In the genomic region with DNA sequence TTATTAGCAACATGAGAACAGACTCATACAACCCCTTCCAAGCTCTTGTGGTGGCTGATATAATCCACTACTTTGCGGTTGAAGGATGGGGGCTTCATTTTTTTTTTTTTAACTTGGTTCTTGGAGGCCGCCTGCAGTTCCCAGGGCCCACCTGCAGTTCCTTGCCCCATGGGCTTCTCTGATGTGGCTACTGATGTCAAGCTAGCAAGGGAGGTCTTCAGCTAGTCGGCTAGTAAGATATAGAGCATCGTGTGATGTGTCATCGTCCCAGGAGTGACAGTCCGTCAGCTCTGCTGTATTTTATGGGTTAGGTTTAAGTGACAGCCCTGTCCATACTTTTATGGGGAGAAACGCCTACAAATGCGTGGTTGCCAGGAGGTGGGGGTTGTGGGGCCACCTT, we compare ENCODE assay signal across 19 cellular contexts. TPM values are rescaled to one million over a fixed set of nuclear protein-coding genes. Genes with fewer than 3 reads are reported as not detected.
DNase-seq lines count a peak whose midpoint lies in the region; ATAC-seq and TF ChIP-seq lines count a peak whose summit lies in the region.
"Had no signal": no experiment of that assay in that cellular context is flagged by ENCODE, and none has a peak within 500 bp of the region (broad histone marks: within the 10 kb centered on the region; RNA-seq: fewer than 3 reads in every experiment).

No MANE protein-coding gene starts in this region.

- no peaks in the 10 kb centered on the region for H3K9me3 ChIP-seq in endodermal cell (ENCODE audit: control insufficient read depth, low read length)
- H3K9me3 ChIP-seq: A549 had no signal

- WGBS in endodermal cell (ENCODE audit: insufficient coverage in 1 of 2, insufficient read length in 1 of 2), 2 experiments = 95% methylated on average over 8 of the region's 8 CpGs

- H3K27me3 ChIP-seq in endodermal cell (ENCODE audit: control insufficient read depth, insufficient read depth, low read length, poor library complexity, severe bottlenecking) = no peaks in the 10 kb centered on the region

- peak overlapping the region; percentile 26 for H3K27ac Mint-ChIP-seq in T-helper 1 cell treated with Interleukin-12 subunit alpha and Interleukin-12 subunit beta and Interleukin-4 antibody, amounts not matched to agents 30 μg/mL and 1 μg/mL, for 36 hours
- H3K27ac Mint-ChIP-seq in endodermal cell = peak overlapping the region; percentile 10
- no peak overlapping the region for H3K27ac Mint-ChIP-seq in progenitor cell of endocrine pancreas
- H3K27ac Mint-ChIP-seq: CD8-positive, alpha-beta T cell; HFFc6 had no signal

- H3K9ac ChIP-seq in endodermal cell (ENCODE audit: extremely low read depth, low read length, poor library complexity, severe bottlenecking) = no peak overlapping the region

- no peak overlapping the region for H3K4me3 Mint-ChIP-seq in T-helper 1 cell treated with Interleukin-12 subunit alpha and Interleukin-12 subunit beta and Interleukin-4 antibody, amounts not matched to agents 30 μg/mL and 1 μg/mL, for 36 hours
- no peak overlapping the region for H3K4me3 Mint-ChIP-seq in endodermal cell
- no peak overlapping the region for H3K4me3 Mint-ChIP-seq in progenitor cell of endocrine pancreas (ENCODE audit: low read depth)
- H3K4me3 Mint-ChIP-seq: CD8-positive, alpha-beta T cell; GM23338; HFFc6 had no signal

- no peaks in the 10 kb centered on the region for H3K9me3 Mint-ChIP-seq in T-helper 1 cell treated with Interleukin-12 subunit alpha and Interleukin-12 subunit beta and Interleukin-4 antibody, amounts not matched to agents 30 μg/mL and 1 μg/mL, for 36 hours
- H3K9me3 Mint-ChIP-seq in endodermal cell (no peaks in the 10 kb centered on the region), progenitor cell of endocrine pancreas (ENCODE audit: low read depth) (no peaks in the 10 kb centered on the region)
- H3K9me3 Mint-ChIP-seq: CD8-positive, alpha-beta T cell; GM23338; HFFc6 had no signal

- H3K36me3 Mint-ChIP-seq in T-helper 1 cell treated with Interleukin-12 subunit alpha and Interleukin-12 subunit beta and Interleukin-4 antibody, amounts not matched to agents 30 μg/mL and 1 μg/mL, for 36 hours (ENCODE audit: low read depth) = peaks cover 28% of the 10 kb centered on the region
- H3K36me3 Mint-ChIP-seq in endodermal cell (ENCODE audit: low read depth) (peaks cover 57% of the 10 kb centered on the region), progenitor cell of endocrine pancreas (ENCODE audit: insufficient read depth) (peaks cover 11% of the 10 kb centered on the region)
- H3K36me3 Mint-ChIP-seq: CD8-positive, alpha-beta T cell had no signal

- no peak for ATAC-seq in HG03095 (IDR thresholded peaks at IDR 0.05; ENCODE audit: unreplicated experiment)
- ATAC-seq: CD8-positive, alpha-beta T cell; GM23338 had no signal

- H3K27me3 Mint-ChIP-seq in T-helper 1 cell treated with Interleukin-12 subunit alpha and Interleukin-12 subunit beta and Interleukin-4 antibody, amounts not matched to agents 30 μg/mL and 1 μg/mL, for 36 hours (ENCODE audit: low read depth) = no peaks in the 10 kb centered on the region
- H3K27me3 Mint-ChIP-seq in endodermal cell (ENCODE audit: insufficient read depth) = no peaks in the 10 kb centered on the region
- no peaks in the 10 kb centered on the region for H3K27me3 Mint-ChIP-seq in progenitor cell of endocrine pancreas

- no peak overlapping the region for H3K27ac ChIP-seq in endodermal cell (ENCODE audit: low read depth, low read length)
- H3K27ac ChIP-seq: 22Rv1, A549 had no signal

- peaks cover 42% of the 10 kb centered on the region for H3K36me3 ChIP-seq in endodermal cell (ENCODE audit: control insufficient read depth, insufficient read depth, low read length)

- H3K4me1 Mint-ChIP-seq in T-helper 1 cell treated with Interleukin-12 subunit alpha and Interleukin-12 subunit beta and Interleukin-4 antibody, amounts not matched to agents 30 μg/mL and 1 μg/mL, for 36 hours (ENCODE audit: low read depth) = no peaks in the 10 kb centered on the region
- H3K4me1 Mint-ChIP-seq in endodermal cell (no peaks in the 10 kb centered on the region), progenitor cell of endocrine pancreas (ENCODE audit: low read depth) (no peaks in the 10 kb centered on the region)
- H3K4me1 Mint-ChIP-seq: GM23338 had no signal

- no peaks in the 10 kb centered on the region for H3K4me1 ChIP-seq in endodermal cell (ENCODE audit: control insufficient read depth, insufficient read depth, low read length)
- H3K4me1 ChIP-seq: A549 had no signal

- no peak for DNase-seq in T-helper 1 cell
- peak; percentile 94 for DNase-seq in Jurkat, Clone E6-1 (ENCODE audit: low read depth, low spot score)
- DNase-seq in endodermal cell = no peak
- no peak for DNase-seq in retina
- no peak for DNase-seq in progenitor cell of endocrine pancreas (ENCODE audit: low spot score, unreplicated experiment)
- DNase-seq: AML-193; CD8-positive, alpha-beta T cell; COR-L47; DMS 273 treated with DMSO at 0.1 percent for 48 hours; DMS53; HCEC 1CT; HFFc6 had no signal

- H3K4me3 ChIP-seq in Jurkat, Clone E6-1 (ENCODE audit: low read length) = no peak overlapping the region
- no peak overlapping the region for H3K4me3 ChIP-seq in endodermal cell (ENCODE audit: low read length)
- H3K4me3 ChIP-seq: A549, GM23338 had no signal

- no peak for TF ChIP-seq CTCF in endodermal cell (conservative IDR thresholded peaks at IDR 0.05)
- TF ChIP-seq CTCF in progenitor cell of endocrine pancreas (IDR thresholded peaks at IDR 0.05; ENCODE audit: unreplicated experiment) = no peak

RNA-seq across cellular contexts. Expression of a gene that starts 26.1 kb away (rescaled TPM):
- 50.4 TPM for polyA plus RNA-seq in Jurkat, Clone E6-1 (2012; ENCODE audit: insufficient read depth, insufficient read length)
- total RNA-seq in endodermal cell (10 to 100 TPM; 54.6 to 59.4 TPM), progenitor cell of endocrine pancreas (60.2 and 63.5 TPM in 2 replicates)
- 59.3 TPM for polyA plus RNA-seq in endodermal cell (2013, experiment 1 of 2)
- polyA plus RNA-seq in endodermal cell (2013, experiment 2 of 2) = 57.0 TPM

RNA-seq across cellular contexts. Expression of a gene that starts 32.8 kb away (rescaled TPM):
- not detected for polyA plus RNA-seq in Jurkat, Clone E6-1 (2012; ENCODE audit: insufficient read depth, insufficient read length)
- total RNA-seq in endodermal cell = not detected
- not detected for polyA plus RNA-seq in endodermal cell (2013, experiment 1 of 2)
- not detected for polyA plus RNA-seq in endodermal cell (2013, experiment 2 of 2)
- not detected in 2 replicates for total RNA-seq in progenitor cell of endocrine pancreas
- total RNA-seq: GM23338, HFFc6, HT-29 had no signal
- polyA plus RNA-seq: A549, BJ, GM23338 had no signal

RNA-seq across cellular contexts. Expression of a gene that starts 33.5 kb away (rescaled TPM):
- polyA plus RNA-seq in Jurkat, Clone E6-1 (2012; ENCODE audit: insufficient read depth, insufficient read length) = 21.5 TPM
- 10 to 100 TPM; 27.8 to 38.5 TPM for total RNA-seq in endodermal cell
- polyA plus RNA-seq in endodermal cell (2013, experiment 1 of 2) = 38.5 TPM
- polyA plus RNA-seq in endodermal cell (2013, experiment 2 of 2) = 33.4 TPM
- total RNA-seq in progenitor cell of endocrine pancreas = 59.6 TPM in 2 replicates
